29 cellular contexts compared by ENCODE assay signal in the genomic region with DNA sequence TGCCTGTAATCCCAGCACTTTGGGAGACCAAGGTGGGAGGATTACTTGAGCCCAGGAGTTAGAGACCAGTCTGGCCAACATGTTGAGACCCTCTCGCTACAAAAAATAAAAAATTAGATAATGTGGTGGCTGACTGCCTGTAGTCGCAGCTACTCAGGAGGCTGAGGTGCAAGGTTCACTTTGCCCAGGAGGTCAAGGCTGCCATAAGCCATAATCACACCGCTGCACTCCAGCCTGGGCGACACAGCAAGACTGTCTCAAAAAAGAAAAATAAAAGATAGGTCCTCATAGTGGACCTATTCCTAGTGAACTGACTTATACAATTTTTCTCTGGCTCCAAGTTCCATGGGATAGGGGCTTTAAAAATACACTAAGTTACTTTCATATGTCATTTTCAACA.
"Had no signal": no experiment of that assay in that cellular context is flagged by ENCODE, and none has a peak within 500 bp of the region (broad histone marks: within the 10 kb centered on the region; RNA-seq: fewer than 3 reads in every experiment).

No MANE protein-coding gene starts in this region.

- H3K36me3 Mint-ChIP-seq: stimulated activated effector memory CD8-positive, alpha-beta T cell treated with anti-CD3 and anti-CD28 coated beads, Interleukin-12 subunit alpha, Interleukin-12 subunit beta, amount 100 ng/mL, for 72 hours; type B pancreatic cell had no signal

- ATAC-seq: stimulated activated effector memory CD8-positive, alpha-beta T cell treated with anti-CD3 and anti-CD28 coated beads, Interleukin-12 subunit alpha, Interleukin-12 subunit beta, amount 100 ng/mL, for 72 hours; stimulated activated memory B cell treated with anti-CD40 and anti-IgM and Interleukin-4, amounts not matched to agents 10 μg/mL and 1 μg/mL and 100 μg/mL, for 72 hours; stimulated activated naive B cell treated with anti-CD40 and anti-IgM and Interleukin-4, amounts not matched to agents 10 μg/mL and 1 μg/mL and 100 μg/mL, for 72 hours; stimulated activated naive CD8-positive, alpha-beta T cell treated with anti-CD3 and anti-CD28 coated beads, Interleukin-15, amount 100 ng/mL, for 72 hours; stimulated activated naive CD8-positive, alpha-beta T cell treated with anti-CD3 and anti-CD28 coated beads, Interleukin-15, Interleukin-2, amounts not matched to agents 100 U/mL and 50 U/mL, for 24 hours had no signal

- DNase-seq: stimulated activated CD4-positive, alpha-beta T cell treated with anti-CD3 and anti-CD28 coated beads, Interleukin-2, amount 100 ng/mL, for 48 hours; stimulated activated CD4-positive, alpha-beta T cell treated with anti-CD3 and anti-CD28 coated beads, Interleukin-4, amount 100 ng/mL, for 1 hour; stimulated activated CD4-positive, alpha-beta T cell treated with anti-CD3 and anti-CD28 coated beads, Interleukin-4, amount 100 ng/mL, for 24 hours; stimulated activated CD4-positive, alpha-beta T cell treated with anti-CD3 and anti-CD28 coated beads, Interleukin-4, amount 100 ng/mL, for 4 hours; stimulated activated CD8-positive, alpha-beta memory T cell treated with anti-CD3 and anti-CD28 coated beads, Interleukin-4, amount 100 ng/mL, for 48 hours; stimulated activated naive B cell treated with anti-CD40 and anti-IgM and Interleukin-4, amounts not matched to agents 10 μg/mL and 1 μg/mL and 100 μg/mL, for 72 hours; stimulated activated naive CD4-positive, alpha-beta T cell; stimulated activated naive CD4-positive, alpha-beta T cell treated with Interleukin-2 at 50 U/mL for 16 hours; stimulated activated naive CD8-positive, alpha-beta T cell treated with anti-CD3 and anti-CD28 coated beads, Interleukin-15, amount 100 ng/mL, for 72 hours; stimulated activated naive CD8-positive, alpha-beta T cell treated with anti-CD3 and anti-CD28 coated beads, Interleukin-15, Interleukin-2, amounts not matched to agents 100 U/mL and 50 U/mL, for 24 hours; stomach; substantia nigra; testis; thyroid gland; tibial artery; transverse colon; trophoblast cell; upper lobe of left lung; upper lobe of right lung; uterus had no signal

- H3K4me1 Mint-ChIP-seq: stimulated activated effector memory CD8-positive, alpha-beta T cell treated with anti-CD3 and anti-CD28 coated beads, Interleukin-12 subunit alpha, Interleukin-12 subunit beta, amount 100 ng/mL, for 72 hours; stimulated activated memory B cell treated with anti-CD40 and anti-IgM and Interleukin-4, amounts not matched to agents 10 μg/mL and 1 μg/mL and 100 μg/mL, for 72 hours; stimulated activated naive B cell treated with anti-CD40 and anti-IgM and Interleukin-4, amounts not matched to agents 10 μg/mL and 1 μg/mL and 100 μg/mL, for 72 hours; stimulated activated naive CD8-positive, alpha-beta T cell treated with anti-CD3 and anti-CD28 coated beads, Interleukin-15, amount 100 ng/mL, for 72 hours had no signal

- H3K27ac Mint-ChIP-seq: stimulated activated effector memory CD8-positive, alpha-beta T cell treated with anti-CD3 and anti-CD28 coated beads, Interleukin-12 subunit alpha, Interleukin-12 subunit beta, amount 100 ng/mL, for 72 hours; stimulated activated memory B cell treated with anti-CD40 and anti-IgM and Interleukin-4, amounts not matched to agents 10 μg/mL and 1 μg/mL and 100 μg/mL, for 72 hours; stimulated activated naive B cell treated with anti-CD40 and anti-IgM and Interleukin-4, amounts not matched to agents 10 μg/mL and 1 μg/mL and 100 μg/mL, for 72 hours; stimulated activated naive CD8-positive, alpha-beta T cell treated with anti-CD3 and anti-CD28 coated beads, Interleukin-15, amount 100 ng/mL, for 72 hours; stimulated activated naive CD8-positive, alpha-beta T cell treated with anti-CD3 and anti-CD28 coated beads, Interleukin-15, Interleukin-2, amounts not matched to agents 100 ng/mL and 50 ng/mL, for 24 hours; type B pancreatic cell had no signal

- H3K4me1 ChIP-seq: stomach, suprapubic skin, testis, thyroid gland, tibial artery, tibial nerve, transverse colon, upper lobe of left lung, upper lobe of right lung, uterus, vagina had no signal

- H3K27me3 Mint-ChIP-seq: stimulated activated memory B cell treated with anti-CD40 and anti-IgM and Interleukin-4, amounts not matched to agents 10 μg/mL and 1 μg/mL and 100 μg/mL, for 72 hours; stimulated activated naive B cell treated with anti-CD40 and anti-IgM and Interleukin-4, amounts not matched to agents 10 μg/mL and 1 μg/mL and 100 μg/mL, for 72 hours; stimulated activated naive CD8-positive, alpha-beta T cell treated with anti-CD3 and anti-CD28 coated beads, Interleukin-15, amount 100 ng/mL, for 72 hours; stimulated activated naive CD8-positive, alpha-beta T cell treated with anti-CD3 and anti-CD28 coated beads, Interleukin-15, Interleukin-2, amounts not matched to agents 100 ng/mL and 50 ng/mL, for 24 hours; type B pancreatic cell had no signal

- H3K9me3 ChIP-seq: stomach, suprapubic skin, testis, thoracic aorta, thyroid gland, tibial artery, tibial nerve, transverse colon, upper lobe of left lung, upper lobe of right lung, uterus, vagina had no signal

- H3K4me3 Mint-ChIP-seq: stimulated activated effector memory CD8-positive, alpha-beta T cell treated with anti-CD3 and anti-CD28 coated beads, Interleukin-12 subunit alpha, Interleukin-12 subunit beta, amount 100 ng/mL, for 72 hours; stimulated activated memory B cell treated with anti-CD40 and anti-IgM and Interleukin-4, amounts not matched to agents 10 μg/mL and 1 μg/mL and 100 μg/mL, for 72 hours; stimulated activated naive B cell treated with anti-CD40 and anti-IgM and Interleukin-4, amounts not matched to agents 10 μg/mL and 1 μg/mL and 100 μg/mL, for 72 hours; stimulated activated naive CD8-positive, alpha-beta T cell treated with anti-CD3 and anti-CD28 coated beads, Interleukin-15, amount 100 ng/mL, for 72 hours; stimulated activated naive CD8-positive, alpha-beta T cell treated with anti-CD3 and anti-CD28 coated beads, Interleukin-15, Interleukin-2, amounts not matched to agents 100 ng/mL and 50 ng/mL, for 24 hours; type B pancreatic cell had no signal

- H3K36me3 ChIP-seq: suprapubic skin, thyroid gland, transverse colon, upper lobe of left lung, upper lobe of right lung, uterus, vagina had no signal

- H3K27me3 ChIP-seq: stomach, suprapubic skin, testis, thyroid gland, tibial artery, tibial nerve, transverse colon, upper lobe of left lung, upper lobe of right lung, uterus, vagina had no signal

- FAIRE-seq: urothelium cell line had no signal

- H3K4me3 ChIP-seq: stomach, suprapubic skin, testis, thoracic aorta, thyroid gland, tibial artery, tibial nerve, transverse colon, upper lobe of left lung, upper lobe of right lung, uterus, vagina had no signal

- H3K27ac ChIP-seq: stomach, suprapubic skin, testis, thoracic aorta, thyroid gland, tibial artery, tibial nerve, transverse colon, upper lobe of left lung, upper lobe of right lung, uterus, vagina had no signal

- H3K9me3 Mint-ChIP-seq: stimulated activated effector memory CD8-positive, alpha-beta T cell treated with anti-CD3 and anti-CD28 coated beads, Interleukin-12 subunit alpha, Interleukin-12 subunit beta, amount 100 ng/mL, for 72 hours; stimulated activated memory B cell treated with anti-CD40 and anti-IgM and Interleukin-4, amounts not matched to agents 10 μg/mL and 1 μg/mL and 100 μg/mL, for 72 hours; stimulated activated naive B cell treated with anti-CD40 and anti-IgM and Interleukin-4, amounts not matched to agents 10 μg/mL and 1 μg/mL and 100 μg/mL, for 72 hours; stimulated activated naive CD8-positive, alpha-beta T cell treated with anti-CD3 and anti-CD28 coated beads, Interleukin-15, amount 100 ng/mL, for 72 hours; stimulated activated naive CD8-positive, alpha-beta T cell treated with anti-CD3 and anti-CD28 coated beads, Interleukin-15, Interleukin-2, amounts not matched to agents 100 ng/mL and 50 ng/mL, for 24 hours; type B pancreatic cell had no signal
